Comparison of ENCODE assay signal across 13 cellular contexts in genomic region chr21:33685613-33686197, GRCh38. TPM values are rescaled to one million over a fixed set of nuclear protein-coding genes. Genes with fewer than 3 reads are reported as not detected.
A peak's percentile ranks its signal among the peaks of the same experiment; 100 is the strongest.
DNase-seq lines count a peak whose midpoint lies in the region; ATAC-seq, FAIRE-seq and TF ChIP-seq lines count a peak whose summit lies in the region.
"Had no signal": no experiment of that assay in that cellular context is flagged by ENCODE, and none has a peak within 500 bp of the region (broad histone marks: within the 10 kb centered on the region; RNA-seq: fewer than 3 reads in every experiment).

No MANE protein-coding gene starts in this region.

- peaks cover 17% of the 10 kb centered on the region for H3K27me3 Mint-ChIP-seq in activated CD4-positive, alpha-beta memory T cell treated with anti-CD3 and anti-CD28 coated beads, Interleukin-2, amount 10 ng/mL, durations not matched to agents 7 days and 5 days

- CTCF ChIA-PET in A673 (lab: Charles Lee), result no interaction called here
- CTCF ChIA-PET in activated CD4-positive, alpha-beta memory T cell treated with anti-CD3 and anti-CD28 coated beads, Interleukin-2, amount 10 ng/mL, durations not matched to agents 7 days and 5 days (lab: Charles Lee), result interaction anchor here (0.6 kb wide), 1 partner anchor 324 kb away, joined by 4 read pairs; no protein-coding TSS in a partner anchor

- no peaks in the 10 kb centered on the region for H3K9me3 Mint-ChIP-seq in activated CD4-positive, alpha-beta memory T cell treated with anti-CD3 and anti-CD28 coated beads, Interleukin-2, amount 10 ng/mL, durations not matched to agents 7 days and 5 days
- H3K9me3 Mint-ChIP-seq: CD4-positive, CD25-positive, alpha-beta regulatory T cell had no signal

- no peak for ATAC-seq in HG02852 (IDR thresholded peaks at IDR 0.05; ENCODE audit: unreplicated experiment)
- ATAC-seq: stimulated activated naive CD8-positive, alpha-beta T cell treated with anti-CD3 and anti-CD28 coated beads, Interleukin-15, Interleukin-2, amounts not matched to agents 100 U/mL and 50 U/mL, for 24 hours had no signal

- peak overlapping the region; percentile 35 for H3K9ac ChIP-seq in HUES48 (ENCODE audit: low read depth, low read length)

- H3K4me3 ChIP-seq in A673 (ENCODE audit: low read depth, low read length, poor library complexity, severe bottlenecking) (no peak overlapping the region), HUES48 (ENCODE audit: low read depth, low read length) (peak overlapping the region; percentile 48), bronchial epithelial cell (ENCODE audit: low read depth, low read length) (no peak overlapping the region), ovary (no peak overlapping the region)

- no peak for TF ChIP-seq EP300 in ovary (IDR thresholded peaks at IDR 0.05)

- no peaks in the 10 kb centered on the region for H3K36me3 ChIP-seq in A673 (ENCODE audit: insufficient read depth, low read length, poor library complexity, severe bottlenecking)
- no peaks in the 10 kb centered on the region; the same call in 1 of the 2 replicates for H3K36me3 ChIP-seq in HUES48 (ENCODE audit: control insufficient read depth, insufficient read depth, low read length)
- no peaks in the 10 kb centered on the region for H3K36me3 ChIP-seq in bronchial epithelial cell (ENCODE audit: control insufficient read depth, insufficient read depth, low read length)
- no peaks in the 10 kb centered on the region for H3K36me3 ChIP-seq in ovary

- DNase-seq in A673 (ENCODE audit: low spot score) (peak; percentile 25), bronchial epithelial cell (ENCODE audit: low read depth) (peak; percentile 66), left kidney (ENCODE audit: low read depth, low spot score) (peak; percentile 48), ovary (no peak), NCI-H2196 (lab: John Stamatoyannopoulos, UW; ENCODE audit: unreplicated experiment) (no peak)
- no peak for DNase-seq in activated CD4-positive, alpha-beta memory T cell treated with anti-CD3 and anti-CD28 coated beads, Interleukin-2, amount 10 ng/mL, durations not matched to agents 7 days and 5 days
- DNase-seq: CD4-positive, CD25-positive, alpha-beta regulatory T cell; foreskin melanocyte; NCI-H1105 treated with DMSO at 0.1 percent for 48 hours; right cardiac atrium; stimulated activated naive CD8-positive, alpha-beta T cell treated with anti-CD3 and anti-CD28 coated beads, Interleukin-15, Interleukin-2, amounts not matched to agents 100 U/mL and 50 U/mL, for 24 hours had no signal

- H3K27me3 ChIP-seq in A673 (replicated peaks; ENCODE audit: insufficient read depth, low read depth, low read length, poor library complexity) (no peaks in the 10 kb centered on the region), HUES48 (ENCODE audit: control insufficient read depth, insufficient read depth, low read length) (no peaks in the 10 kb centered on the region), bronchial epithelial cell (ENCODE audit: control insufficient read depth, insufficient read depth, low read length) (no peaks in the 10 kb centered on the region), ovary (no peaks in the 10 kb centered on the region)

- H3K4me1 Mint-ChIP-seq in activated CD4-positive, alpha-beta memory T cell treated with anti-CD3 and anti-CD28 coated beads, Interleukin-2, amount 10 ng/mL, durations not matched to agents 7 days and 5 days, result no peaks in the 10 kb centered on the region

- no peak overlapping the region for H3K27ac ChIP-seq in A673 (ENCODE audit: low read depth, low read length, poor library complexity, severe bottlenecking)
- H3K27ac ChIP-seq in HUES48 (ENCODE audit: low read depth, low read length), result peak overlapping the region; percentile 98
- peak overlapping the region in 1 of 2 donors; percentile 3 for H3K27ac ChIP-seq in ovary

- no TSS peak for BruUV-seq in A673 (replicated peaks; lab: Mats Ljungman, UMichigan)

- no peak overlapping the region for H3K27ac Mint-ChIP-seq in activated CD4-positive, alpha-beta memory T cell treated with anti-CD3 and anti-CD28 coated beads, Interleukin-2, amount 10 ng/mL, durations not matched to agents 7 days and 5 days
- H3K27ac Mint-ChIP-seq: CD4-positive, CD25-positive, alpha-beta regulatory T cell had no signal

- POLR2A ChIA-PET in A673 (lab: Charles Lee; ENCODE audit: low non-redundant PET), result no interaction called here
- POLR2A ChIA-PET in activated CD4-positive, alpha-beta memory T cell treated with anti-CD3 and anti-CD28 coated beads, Interleukin-2, amount 10 ng/mL, durations not matched to agents 7 days and 5 days (lab: Charles Lee), result no interaction called here

- H3K4me3 Mint-ChIP-seq in activated CD4-positive, alpha-beta memory T cell treated with anti-CD3 and anti-CD28 coated beads, Interleukin-2, amount 10 ng/mL, durations not matched to agents 7 days and 5 days, result no peak overlapping the region
- H3K4me3 Mint-ChIP-seq: CD4-positive, CD25-positive, alpha-beta regulatory T cell had no signal

- no peak for TF ChIP-seq CTCF in A673 (conservative IDR thresholded peaks at IDR 0.05; ENCODE audit: low read depth, low read length)
- TF ChIP-seq CTCF in bronchial epithelial cell (IDR thresholded peaks at IDR 0.05; ENCODE audit: insufficient read depth, low read length, severe bottlenecking), result no peak
- TF ChIP-seq CTCF in ovary (IDR thresholded peaks at IDR 0.05), result no peak

- no peaks in the 10 kb centered on the region for H3K9me3 ChIP-seq in A673 (ENCODE audit: low read depth, low read length, poor library complexity, severe bottlenecking)
- H3K9me3 ChIP-seq in HUES48 (ENCODE audit: control insufficient read depth, insufficient read depth, low read length), result no peaks in the 10 kb centered on the region
- no peaks in the 10 kb centered on the region for H3K9me3 ChIP-seq in ovary

- H3K36me3 Mint-ChIP-seq in activated CD4-positive, alpha-beta memory T cell treated with anti-CD3 and anti-CD28 coated beads, Interleukin-2, amount 10 ng/mL, durations not matched to agents 7 days and 5 days (ENCODE audit: low read depth), result no peaks in the 10 kb centered on the region
- H3K36me3 Mint-ChIP-seq: CD4-positive, CD25-positive, alpha-beta regulatory T cell had no signal

- no peak for TF ChIP-seq POLR2A in ovary (IDR thresholded peaks at IDR 0.05)

- intact Hi-C loops in A673 (cut with micrococcal nuclease; ENCODE audit: unreplicated experiment), result no loop called here
- intact Hi-C loops in ovary (cut with DNase I), result no loop called here

- no peak for FAIRE-seq in bronchial epithelial cell (lab: Jason Lieb, UNC)

- H3K4me1 ChIP-seq in A673 (ENCODE audit: insufficient read depth, low read length, poor library complexity, severe bottlenecking), result peaks cover 34% of the 10 kb centered on the region
- H3K4me1 ChIP-seq in HUES48 (ENCODE audit: control insufficient read depth, insufficient read depth, low read length), result peaks cover 62% of the 10 kb centered on the region
- H3K4me1 ChIP-seq in ovary (ENCODE audit: insufficient read depth), result peaks cover 10% of the 10 kb centered on the region

RNA-seq across cellular contexts. Expression of gene ITSN1, which starts 43.4 kb away (rescaled TPM):
- total RNA-seq in A673 (2021) (54.2 and 57.2 TPM in 2 replicates), bronchial epithelial cell (15.0 and 15.5 TPM in 2 replicates), ovary (10 to 100 TPM; 28.3 to 51.9 (median 36.4) TPM)
- polyA plus RNA-seq in ovary, result 10 to 100 TPM; 22.6 to 61.3 TPM
- total RNA-seq in activated CD4-positive, alpha-beta memory T cell treated with anti-CD3 and anti-CD28 coated beads, Interleukin-2, amount 10 ng/mL, durations not matched to agents 7 days and 5 days, result 1 to 10 TPM; 2.7 to 4.0 TPM

RNA-seq across cellular contexts. Expression of gene CRYZL1, which starts 44.2 kb away (rescaled TPM):
- 46.6 and 55.7 TPM in 2 replicates for total RNA-seq in A673 (2021)
- 10.8 and 23.0 TPM in 2 replicates for total RNA-seq in bronchial epithelial cell
- total RNA-seq in ovary, result 10 to 100 TPM; 27.2 to 59.6 (median 45.9) TPM
- polyA plus RNA-seq in ovary, result 10 to 100 TPM; 27.0 to 59.5 TPM
- 10 to 100 TPM; 33.6 to 39.3 TPM for total RNA-seq in activated CD4-positive, alpha-beta memory T cell treated with anti-CD3 and anti-CD28 coated beads, Interleukin-2, amount 10 ng/mL, durations not matched to agents 7 days and 5 days

Comparison
In these comparisons a context has a peak if more than half of its experiments do, and no peak if none do; other contexts are left out.
1. DNase-seq: peak in A673 (single experiment), bronchial epithelial cell (single experiment) and left kidney (single experiment); none in ovary (0 of 5), NCI-H2196 (single experiment) and activated CD4-positive, alpha-beta memory T cell treated with anti-CD3 and anti-CD28 coated beads, Interleukin-2, amount 10 ng/mL, durations not matched to agents 7 days and 5 days (single experiment).